Comparison of ENCODE assay signal across 9 cellular contexts in genomic region chr19:43759515-43759914, GRCh38. TPM values are rescaled to one million over a fixed set of nuclear protein-coding genes. Genes with fewer than 3 reads are reported as not detected.
DNase-seq lines count a peak whose midpoint lies in the region; ATAC-seq and TF ChIP-seq lines count a peak whose summit lies in the region.
"Had no signal": no experiment of that assay in that cellular context is flagged by ENCODE, and none has a peak within 500 bp of the region (broad histone marks: within the 10 kb centered on the region; RNA-seq: fewer than 3 reads in every experiment).

No MANE protein-coding gene starts in this region.

- H3K4me1 ChIP-seq in adrenal gland (replicated peaks in 1 of 2), result peaks cover 11 to 19% of the 10 kb centered on the region in 2 donors

- H3K4me3 ChIP-seq in adrenal gland, result no peak overlapping the region

- intact Hi-C loops in adrenal gland (cut with DNase I), result no loop called here

- no peak overlapping the region for H3K27ac Mint-ChIP-seq in neural crest cell (ENCODE audit: unreplicated experiment)

- peak overlapping the region; percentile 48 for H3K4me3 Mint-ChIP-seq in neural crest cell

- no peaks in the 10 kb centered on the region for H3K36me3 ChIP-seq in adrenal gland (replicated peaks in 1 of 2)

- H3K27me3 ChIP-seq in adrenal gland, result no peaks in the 10 kb centered on the region

- H3K27ac ChIP-seq in adrenal gland, result peak overlapping the region in 1 of 5 donors; percentile 53

- TF ChIP-seq CTCF in adrenal gland (IDR thresholded peaks at IDR 0.05) (peak; percentile 32 to 56 (median 46)), neural crest cell (conservative IDR thresholded peaks at IDR 0.05) (peak; percentile 53)

- peaks cover 35% of the 10 kb centered on the region for H3K4me1 Mint-ChIP-seq in neural crest cell

- no peak for ATAC-seq in GM18520 (IDR thresholded peaks at IDR 0.05; ENCODE audit: unreplicated experiment)

- DNase-seq in GM03348 (ENCODE audit: low spot score) (peak; percentile 73), Kasumi-1 (lab: John Stamatoyannopoulos, UW) (peak; percentile 15 to 33), adrenal gland (peak in 5 of 7 donors; percentile 43 to 64 (median 50)), neural crest cell (ENCODE audit: low read depth, low spot score) (no peak), GDM1 (lab: John Stamatoyannopoulos, UW) (no peak), amniotic stem cell (lab: John Stamatoyannopoulos, UW) (no peak)
- DNase-seq: NCI-H1092 had no signal

- peaks cover 4% of the 10 kb centered on the region for H3K27me3 Mint-ChIP-seq in neural crest cell (ENCODE audit: low read depth)

- WGBS in adrenal gland, 4 donors, result 17 to 49% (median 37%) methylated on average over 5 of the region's 5 CpGs

- H3K9me3 ChIP-seq in adrenal gland (replicated peaks in 1 of 3), result no peaks in the 10 kb centered on the region

- no peak for TF ChIP-seq POLR2A in adrenal gland (IDR thresholded peaks at IDR 0.05)

- H3K9me3 Mint-ChIP-seq in neural crest cell, result no peaks in the 10 kb centered on the region

- peaks cover 3% of the 10 kb centered on the region for H3K36me3 Mint-ChIP-seq in neural crest cell (ENCODE audit: low read depth)

RNA-seq across cellular contexts. Expression of gene SMG9, which starts 4.8 kb away (rescaled TPM):
- 10 to 100 TPM; 19.4 to 58.5 (median 37.8) TPM for total RNA-seq in adrenal gland
- polyA plus RNA-seq in adrenal gland, result 10 to 100 TPM; 39.9 to 63.2 (median 51.6) TPM
- total RNA-seq in neural crest cell, result 87.0 and 87.6 TPM in 2 replicates

RNA-seq across cellular contexts. Expression of gene KCNN4, which starts 21.3 kb away (rescaled TPM):
- total RNA-seq in adrenal gland (1 to 10 TPM in 3 of 8 donors, under 1 TPM in 5; 0.42 to 2.9 (median 0.56) TPM), neural crest cell (2.2 and 2.8 TPM in 2 replicates)
- 10 to 100 TPM in 1 of 3 donors, 1 to 10 TPM in 1, under 1 TPM in 1; 0.48 to 13.0 (median 3.2) TPM for polyA plus RNA-seq in adrenal gland

RNA-seq across cellular contexts. Expression of gene LYPD5, which starts 42.7 kb away (rescaled TPM):
- total RNA-seq in adrenal gland (1 to 10 TPM in 4 of 8 donors, under 1 TPM in 3, not detected in 1; 0.35 to 3.0 (median 1.2) TPM), neural crest cell (0.25 TPM in 1 of 2 replicates, not detected in the other)
- polyA plus RNA-seq in adrenal gland, result under 1 TPM; 0.32 to 0.55 (median 0.40) TPM

RNA-seq across cellular contexts. Expression of gene IRGC, which starts 43.6 kb away (rescaled TPM):
- total RNA-seq in adrenal gland (not detected), neural crest cell (not detected in 2 replicates)
- polyA plus RNA-seq in adrenal gland, result not detected
- total RNA-seq: kidney epithelial cell had no signal

Comparison
In these comparisons a context has a peak if more than half of its experiments do, and no peak if none do; other contexts are left out.
1. DNase-seq: peak in GM03348 (single experiment), Kasumi-1 (2 of 2) and adrenal gland (5 of 7); none in neural crest cell (single experiment), GDM1 (single experiment) and amniotic stem cell (single experiment).